ENCODE assay signal across 8 cellular contexts in genomic region chr7:141551080-141551772, GRCh38. TPM values are rescaled to one million over a fixed set of nuclear protein-coding genes. Genes with fewer than 3 reads are reported as not detected.
DNase-seq lines count a peak whose midpoint lies in the region; ATAC-seq lines count a peak whose summit lies in the region.

A gene with protein sequence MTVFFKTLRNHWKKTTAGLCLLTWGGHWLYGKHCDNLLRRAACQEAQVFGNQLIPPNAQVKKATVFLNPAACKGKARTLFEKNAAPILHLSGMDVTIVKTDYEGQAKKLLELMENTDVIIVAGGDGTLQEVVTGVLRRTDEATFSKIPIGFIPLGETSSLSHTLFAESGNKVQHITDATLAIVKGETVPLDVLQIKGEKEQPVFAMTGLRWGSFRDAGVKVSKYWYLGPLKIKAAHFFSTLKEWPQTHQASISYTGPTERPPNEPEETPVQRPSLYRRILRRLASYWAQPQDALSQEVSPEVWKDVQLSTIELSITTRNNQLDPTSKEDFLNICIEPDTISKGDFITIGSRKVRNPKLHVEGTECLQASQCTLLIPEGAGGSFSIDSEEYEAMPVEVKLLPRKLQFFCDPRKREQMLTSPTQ (plus strand): TSS chr7:141551410. CDS start chr7:141555467, 4,057 bp downstream.

- H3K4me1 ChIP-seq in endocrine pancreas (ENCODE audit: control insufficient read depth, insufficient read depth, low read length): no peaks in the 10 kb centered on the region

- DNase-seq in CMK (ENCODE audit: low read depth) (peak; percentile 24), NOMO-1 (lab: John Stamatoyannopoulos, UW; ENCODE audit: unreplicated experiment in 2 of 2) (peak; percentile 7 to 8), mesenteric fat pad (ENCODE audit: low spot score) (peak; percentile 92)
- peak; percentile 68 to 81 (median 73) for DNase-seq in activated CD8-positive, alpha-beta memory T cell treated with anti-CD3 and anti-CD28 coated beads for 48 hours (ENCODE audit: low read depth in 2 of 3, low spot score in 2 of 3)
- peak; percentile 47 for DNase-seq in stimulated activated CD8-positive, alpha-beta memory T cell treated with anti-CD3 and anti-CD28 coated beads, Interleukin-15, amount 100 ng/mL, for 24 hours (ENCODE audit: low read depth)

- H3K27me3 ChIP-seq in endocrine pancreas (ENCODE audit: control insufficient read depth, insufficient read depth, low read length): no peaks in the 10 kb centered on the region

- H3K9ac ChIP-seq in endocrine pancreas (ENCODE audit: control insufficient read depth, insufficient read depth, low read length): peak within 1 kb of the TSS; percentile 54

- H3K4me3 ChIP-seq in endocrine pancreas (ENCODE audit: control insufficient read depth, insufficient read depth, low read length): peak within 1 kb of the TSS; percentile 69

- ATAC-seq in GM19455 (IDR thresholded peaks at IDR 0.05; ENCODE audit: unreplicated experiment) (peak; percentile 92), HG03575 (IDR thresholded peaks at IDR 0.05; ENCODE audit: extremely low read depth, insufficient number of reproducible peaks, low FRiP score, unreplicated experiment) (peak; percentile 59)

- no peaks in the 10 kb centered on the region for H3K9me3 ChIP-seq in endocrine pancreas (ENCODE audit: control insufficient read depth, low read length)

- no peaks in the 10 kb centered on the region for H3K36me3 ChIP-seq in endocrine pancreas (ENCODE audit: control insufficient read depth, insufficient read depth, low read length)

RNA-seq across cellular contexts. Expression of the gene that starts here (rescaled TPM):
- 23.2 TPM for total RNA-seq in mesenteric fat pad

Comparison
In these comparisons a context has a peak if more than half of its experiments do, and no peak if none do; other contexts are left out.
1. Peak in every context shown above with its lines: DNase-seq, ATAC-seq and H3K4me3 ChIP-seq.
2. DNase-seq: peak in every context shown above with its lines; median percentile 92 in mesenteric fat pad; 73 in activated CD8-positive, alpha-beta memory T cell treated with anti-CD3 and anti-CD28 coated beads for 48 hours; 47 in stimulated activated CD8-positive, alpha-beta memory T cell treated with anti-CD3 and anti-CD28 coated beads, Interleukin-15, amount 100 ng/mL, for 24 hours; 24 in CMK; 8 in NOMO-1.